ENCODE assay signal across 8 cellular contexts in the genomic region with DNA sequence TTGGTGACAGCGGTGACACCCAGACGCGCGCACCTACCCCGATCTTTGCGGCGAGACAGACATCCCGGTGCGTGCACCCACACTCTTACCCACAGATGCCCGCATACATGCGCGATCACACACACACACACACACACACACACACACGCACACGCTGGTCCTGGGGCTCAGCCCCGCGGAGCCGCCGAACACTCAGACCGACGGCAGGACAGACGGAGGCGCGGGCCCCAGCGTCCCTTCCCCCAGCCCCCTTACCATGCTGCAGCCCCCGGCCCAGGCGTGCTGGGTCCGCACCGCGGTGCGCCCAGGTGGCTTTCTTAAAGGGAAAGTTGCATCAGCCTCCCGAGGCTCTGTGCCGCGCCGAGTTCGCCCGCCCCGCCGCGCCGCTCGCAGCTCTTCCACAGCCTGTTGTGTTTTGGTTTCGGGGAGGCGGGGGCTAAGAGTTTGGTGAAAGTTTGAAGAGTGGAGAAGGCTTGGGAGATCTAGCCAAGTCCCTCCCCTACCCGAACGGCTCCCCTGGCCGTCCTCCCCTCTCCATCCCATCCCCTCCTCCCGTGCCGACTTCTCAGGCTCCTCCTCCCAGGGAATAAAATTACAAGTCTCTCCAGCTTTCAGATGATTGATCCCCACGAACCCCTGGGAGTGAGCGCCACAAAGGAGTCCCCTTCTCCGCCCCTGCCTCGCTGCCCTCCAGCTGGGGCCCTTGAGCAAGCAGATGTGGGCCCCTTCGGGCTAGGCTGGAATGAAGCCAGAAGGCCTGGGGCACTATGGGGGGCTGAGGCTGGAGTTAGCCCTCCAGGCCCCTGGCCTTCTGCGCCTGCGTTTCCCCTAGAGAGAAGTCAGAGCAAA. TPM values are rescaled to one million over a fixed set of nuclear protein-coding genes. Genes with fewer than 3 reads are reported as not detected.
DNase-seq lines count a peak whose midpoint lies in the region; ATAC-seq and TF ChIP-seq lines count a peak whose summit lies in the region.

Gene SLC6A9 (minus strand): TSS at position 412 of the 849 bp plus-strand sequence. CDS start 7,185 bp downstream, outside the sequence.

- no peaks in the 10 kb centered on the region for H3K36me3 Mint-ChIP-seq in CD4-positive, alpha-beta T cell (ENCODE audit: low read depth)
- H3K36me3 Mint-ChIP-seq in activated CD4-positive, alpha-beta T cell treated with anti-CD3 and anti-CD28 coated beads, Interleukin-2, amount 10 ng/mL, durations not matched to agents 24 days and 14 days (ENCODE audit: low read depth): no peaks in the 10 kb centered on the region
- peaks cover 4% of the 10 kb centered on the region for H3K36me3 Mint-ChIP-seq in dendritic cell treated with granulocyte-macrophage colony-stimulating factor and Interleukin-4, amounts not matched to agents 40 ng/mL and 50 ng/mL, for 4 days (ENCODE audit: low read depth)

- CTCF ChIA-PET in CD4-positive, alpha-beta T cell (lab: Charles Lee): interaction anchor here (1.7 kb wide), 2 partner anchors 25 to 96 kb away, joined by 4 to 5 read pairs; no protein-coding TSS in a partner anchor

- DNase-seq in CD4-positive, alpha-beta T cell: peak in 9 of 10 experiments; percentile 11 to 67 (median 38)
- DNase-seq in Kasumi-1 (lab: John Stamatoyannopoulos, UW) (peak; percentile 32 to 48), lung microvascular endothelial cell (ENCODE audit: low read depth in 2 of 2) (peak; percentile 23 to 31), kidney glomerular epithelial cell (lab: John Stamatoyannopoulos, UW) (no peak), COLO829 (ENCODE audit: low spot score) (no peak)
- peak; percentile 84 for DNase-seq in activated CD4-positive, alpha-beta T cell treated with anti-CD3 and anti-CD28 coated beads, Interleukin-2, amount 10 ng/mL, durations not matched to agents 24 days and 14 days
- peak; percentile 8 to 21 for DNase-seq in stimulated activated CD8-positive, alpha-beta memory T cell treated with anti-CD3 and anti-CD28 coated beads, Interleukin-15, amount 100 ng/mL, for 48 hours (ENCODE audit: low read depth in 2 of 2)

- TF ChIP-seq CTCF in CD4-positive, alpha-beta T cell (IDR thresholded peaks at IDR 0.05): no peak

- no peaks in the 10 kb centered on the region for H3K27me3 ChIP-seq in CD4-positive, alpha-beta T cell (ENCODE audit: control insufficient read depth, insufficient read depth, low read length)

- intact Hi-C loops in CD4-positive, alpha-beta T cell (cut with DNase I, micrococcal nuclease): loop anchor here in 1 of 2 experiments (2.0 to 5.0 kb wide), 6 partner anchors 39 to 641 kb away; partner anchors contain the start of genes ARMH1, ATP6V0B, CCDC24 and DMAP1
- intact Hi-C loops in activated CD4-positive, alpha-beta T cell treated with anti-CD3 and anti-CD28 coated beads, Interleukin-2, amount 10 ng/mL, durations not matched to agents 24 days and 14 days (cut with micrococcal nuclease): loop anchor here (2.0 to 10.0 kb wide), 4 partner anchors 56 to 1551 kb away; partner anchors contain the start of genes ATP6V0B, CFAP57, EBNA1BP2 and NASP
- intact Hi-C loops in dendritic cell treated with granulocyte-macrophage colony-stimulating factor and Interleukin-4, amounts not matched to agents 40 ng/mL and 50 ng/mL, for 4 days (cut with micrococcal nuclease): loop anchor here (10.0 kb wide), 1 partner anchor 86 kb away; the partner anchor contains the start of gene IPO13

- peak within 1 kb of the TSS; percentile 93 for H3K4me3 Mint-ChIP-seq in CD4-positive, alpha-beta T cell
- H3K4me3 Mint-ChIP-seq in activated CD4-positive, alpha-beta T cell treated with anti-CD3 and anti-CD28 coated beads, Interleukin-2, amount 10 ng/mL, durations not matched to agents 24 days and 14 days: peak within 1 kb of the TSS; percentile 90
- peak within 1 kb of the TSS; percentile 78 for H3K4me3 Mint-ChIP-seq in dendritic cell treated with granulocyte-macrophage colony-stimulating factor and Interleukin-4, amounts not matched to agents 40 ng/mL and 50 ng/mL, for 4 days

- H3K27ac ChIP-seq in CD4-positive, alpha-beta T cell (ENCODE audit: low read depth, low read length): peak within 1 kb of the TSS; percentile 25

- ATAC-seq in CD4-positive, alpha-beta T cell (ENCODE audit: poor library complexity): peak; percentile 45

- H3K27ac Mint-ChIP-seq in CD4-positive, alpha-beta T cell: peak within 1 kb of the TSS; percentile 86
- peak within 1 kb of the TSS; percentile 85 for H3K27ac Mint-ChIP-seq in activated CD4-positive, alpha-beta T cell treated with anti-CD3 and anti-CD28 coated beads, Interleukin-2, amount 10 ng/mL, durations not matched to agents 24 days and 14 days
- peak within 1 kb of the TSS; percentile 83 for H3K27ac Mint-ChIP-seq in dendritic cell treated with granulocyte-macrophage colony-stimulating factor and Interleukin-4, amounts not matched to agents 40 ng/mL and 50 ng/mL, for 4 days

- H3K9me3 Mint-ChIP-seq in CD4-positive, alpha-beta T cell: no peaks in the 10 kb centered on the region
- no peaks in the 10 kb centered on the region for H3K9me3 Mint-ChIP-seq in activated CD4-positive, alpha-beta T cell treated with anti-CD3 and anti-CD28 coated beads, Interleukin-2, amount 10 ng/mL, durations not matched to agents 24 days and 14 days
- H3K9me3 Mint-ChIP-seq in dendritic cell treated with granulocyte-macrophage colony-stimulating factor and Interleukin-4, amounts not matched to agents 40 ng/mL and 50 ng/mL, for 4 days: no peaks in the 10 kb centered on the region

- no peaks in the 10 kb centered on the region for H3K9me3 ChIP-seq in CD4-positive, alpha-beta T cell (ENCODE audit: control insufficient read depth, low read length)

- POLR2A ChIA-PET in CD4-positive, alpha-beta T cell (lab: Charles Lee): interaction anchor here (1.6 to 1.8 kb wide), 2 partner anchors 26 to 57 kb away, joined by 5 to 10 read pairs; partner anchors contain the start of gene ATP6V0B

- no peaks in the 10 kb centered on the region for H3K27me3 Mint-ChIP-seq in CD4-positive, alpha-beta T cell
- no peaks in the 10 kb centered on the region for H3K27me3 Mint-ChIP-seq in activated CD4-positive, alpha-beta T cell treated with anti-CD3 and anti-CD28 coated beads, Interleukin-2, amount 10 ng/mL, durations not matched to agents 24 days and 14 days
- H3K27me3 Mint-ChIP-seq in dendritic cell treated with granulocyte-macrophage colony-stimulating factor and Interleukin-4, amounts not matched to agents 40 ng/mL and 50 ng/mL, for 4 days: peaks cover 44% of the 10 kb centered on the region

- peaks cover 34% of the 10 kb centered on the region for H3K4me1 Mint-ChIP-seq in CD4-positive, alpha-beta T cell (ENCODE audit: low read depth)
- peaks cover 31% of the 10 kb centered on the region for H3K4me1 Mint-ChIP-seq in activated CD4-positive, alpha-beta T cell treated with anti-CD3 and anti-CD28 coated beads, Interleukin-2, amount 10 ng/mL, durations not matched to agents 24 days and 14 days
- H3K4me1 Mint-ChIP-seq in dendritic cell treated with granulocyte-macrophage colony-stimulating factor and Interleukin-4, amounts not matched to agents 40 ng/mL and 50 ng/mL, for 4 days (ENCODE audit: low read depth): peaks cover 34% of the 10 kb centered on the region

RNA-seq across cellular contexts. Expression of gene SLC6A9, which starts in this region (rescaled TPM):
- total RNA-seq in CD4-positive, alpha-beta T cell: under 1 TPM in 1 of 2 experiments, not detected in 1; 0.17 TPM
- total RNA-seq in activated CD4-positive, alpha-beta T cell treated with anti-CD3 and anti-CD28 coated beads, Interleukin-2, amount 10 ng/mL, durations not matched to agents 24 days and 14 days: 6.3 and 6.5 TPM in 2 replicates
- total RNA-seq in lung microvascular endothelial cell: under 0.01 and 0.40 TPM in 2 replicates

Comparison
In these comparisons a context has a peak if more than half of its experiments do, and no peak if none do; other contexts are left out.
1. Peak in DNase-seq, ATAC-seq and H3K27ac ChIP-seq in CD4-positive, alpha-beta T cell; RNA of the gene not detected or under 1 TPM.
2. Peak in DNase-seq in lung microvascular endothelial cell; RNA of the gene not detected or under 1 TPM.
3. DNase-seq: peak in Kasumi-1 (2 of 2), activated CD4-positive, alpha-beta T cell treated with anti-CD3 and anti-CD28 coated beads, Interleukin-2, amount 10 ng/mL, durations not matched to agents 24 days and 14 days (single experiment) and stimulated activated CD8-positive, alpha-beta memory T cell treated with anti-CD3 and anti-CD28 coated beads, Interleukin-15, amount 100 ng/mL, for 48 hours (2 of 2); none in kidney glomerular epithelial cell (single experiment) and COLO829 (single experiment).
4. Peak in every context shown above with its lines, with median percentiles within 50 percentile points of each other: H3K27ac Mint-ChIP-seq and H3K4me3 Mint-ChIP-seq.